ENCODE assay signal across 19 cellular contexts in the genomic region with DNA sequence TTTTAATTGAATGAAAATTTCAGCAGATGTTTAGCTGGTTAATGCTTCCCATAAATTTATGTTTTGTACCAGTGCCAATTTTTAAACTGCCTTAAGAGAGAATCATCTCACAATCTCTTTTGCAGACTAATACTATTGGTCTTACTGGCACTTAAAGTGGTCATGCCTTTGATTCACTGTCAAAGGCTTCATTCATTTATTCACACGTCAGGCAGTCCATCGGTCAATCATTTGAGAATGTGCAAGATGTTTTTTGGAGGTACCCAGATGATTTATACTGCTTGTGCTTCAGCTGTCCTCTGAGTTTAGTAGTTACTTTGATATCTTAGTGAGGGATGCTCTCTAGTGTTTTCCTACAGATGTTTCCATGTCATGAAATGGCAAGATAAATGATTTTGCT.
DNase-seq lines count a peak whose midpoint lies in the region; ATAC-seq, FAIRE-seq and TF ChIP-seq lines count a peak whose summit lies in the region.
"Had no signal": no experiment of that assay in that cellular context is flagged by ENCODE, and none has a peak within 500 bp of the region (broad histone marks: within the 10 kb centered on the region; RNA-seq: fewer than 3 reads in every experiment).

No MANE protein-coding gene starts in this region.

- intact Hi-C loops in GM12878 (cut with micrococcal nuclease; ENCODE audit: unreplicated experiment) (no loop called here), aorta (cut with DNase I) (no loop called here)

- in situ Hi-C loops in GM12878 (cut with MboI) = no loop called here

- TF ChIP-seq CTCF in GM12878 (IDR thresholded peaks at IDR 0.05 in 2 of 3, conservative IDR thresholded peaks at IDR 0.05 in 1 of 3; ENCODE audit: control insufficient read depth in 2 of 3, extremely low read depth in 1 of 3, insufficient read depth in 1 of 3, low read depth in 3 of 3, low read length in 3 of 3) (peak in 1 of 3 experiments; percentile 21; a peak in 1 of 6 replicates), nephron (IDR thresholded peaks at IDR 0.05; ENCODE audit: unreplicated experiment in 3 of 3) (no peak)

- BruUV-seq in GM12878 (replicated peaks; lab: Mats Ljungman, UMichigan) = no TSS peak

- peaks cover 44% of the 10 kb centered on the region for H3K4me1 Mint-ChIP-seq in nephron

- H4K20me1 ChIP-seq in GM12878 (ENCODE audit: control insufficient read depth, insufficient read depth) = no peaks in the 10 kb centered on the region

- H3K9me3 ChIP-seq in GM12878 (replicated peaks; ENCODE audit: control insufficient read depth, insufficient read depth, low read length) = no peaks in the 10 kb centered on the region
- peaks cover 1% of the 10 kb centered on the region for H3K9me3 ChIP-seq in aorta (ENCODE audit: control insufficient read depth, low read length)
- H3K9me3 ChIP-seq: esophagus squamous epithelium, mucosa of descending colon, ovary, tibial nerve had no signal

- H3K27me3 Mint-ChIP-seq in nephron (ENCODE audit: low read depth) = no peaks in the 10 kb centered on the region

- H3K4me3 Mint-ChIP-seq in nephron = peak overlapping the region in 2 of 3 experiments; percentile 12 to 41
- H3K4me3 Mint-ChIP-seq: T-helper 1 cell treated with Interleukin-12 subunit alpha and Interleukin-12 subunit beta and Interleukin-4 antibody, amounts not matched to agents 30 μg/mL and 1 μg/mL, for 36 hours had no signal

- H3K4me1 ChIP-seq in GM12878 (ENCODE audit: control insufficient read depth, insufficient read depth, low read length) (no peaks in the 10 kb centered on the region), aorta (ENCODE audit: control insufficient read depth in 1 of 2, insufficient read depth in 2 of 2, low read length in 2 of 2) (no peaks in the 10 kb centered on the region)
- H3K4me1 ChIP-seq: esophagus squamous epithelium, tibial nerve had no signal

- no peaks in the 10 kb centered on the region for H3K27me3 ChIP-seq in GM12878 (replicated peaks in 1 of 2; ENCODE audit: control insufficient read depth in 2 of 2, insufficient read depth in 2 of 2, low read length in 1 of 2)
- H3K27me3 ChIP-seq in aorta (ENCODE audit: control insufficient read depth in 1 of 2, insufficient read depth in 2 of 2, low read length in 1 of 2) = no peaks in the 10 kb centered on the region
- H3K27me3 ChIP-seq: esophagus squamous epithelium, ovary, tibial nerve had no signal

- no peaks in the 10 kb centered on the region for H3K79me2 ChIP-seq in GM12878 (ENCODE audit: control insufficient read depth, insufficient read depth, low read length)

- no peak overlapping the region for H3K9ac ChIP-seq in GM12878 (ENCODE audit: control insufficient read depth, insufficient read depth, low read length)

- H3K36me3 Mint-ChIP-seq in nephron (ENCODE audit: low read depth) = peaks cover 4% of the 10 kb centered on the region

- H3K27ac Mint-ChIP-seq in nephron = peak overlapping the region; percentile 83 to 98 (median 83)
- H3K27ac Mint-ChIP-seq: T-helper 1 cell treated with Interleukin-12 subunit alpha and Interleukin-12 subunit beta and Interleukin-4 antibody, amounts not matched to agents 30 μg/mL and 1 μg/mL, for 36 hours had no signal

- no peak for FAIRE-seq in GM12878 (lab: Jason Lieb, UNC)

- H3K4me2 ChIP-seq in GM12878 (ENCODE audit: control insufficient read depth, insufficient read depth) = no peak overlapping the region

- ATAC-seq in GM12878 (no peak), aorta (ENCODE audit: low FRiP score) (no peak)
- ATAC-seq: mucosa of descending colon had no signal

- POLR2A ChIA-PET in GM12878 (lab: Charles Lee) = no interaction called here

- TF ChIP-seq EP300 in GM12878 (IDR thresholded peaks at IDR 0.05; ENCODE audit: borderline replicate concordance in 1 of 2, control insufficient read depth in 1 of 2, low read depth in 2 of 2, low read length in 2 of 2) = no peak

- RAD21 ChIA-PET in GM12878 (lab: Charles Lee; ENCODE audit: unreplicated experiment) = interaction anchor here (0.9 to 2.2 kb wide), 3 partner anchors 10 to 178 kb away, joined by 3 to 9 read pairs (median 3); no protein-coding TSS in a partner anchor

- H3K9me3 Mint-ChIP-seq in nephron = peaks cover 3% of the 10 kb centered on the region

- TF ChIP-seq RAD21 in GM12878 (IDR thresholded peaks at IDR 0.05; ENCODE audit: insufficient read depth, low read depth, low read length) = peak; percentile 41

- no peak for TF ChIP-seq POLR2A in GM12878 (IDR thresholded peaks at IDR 0.05; ENCODE audit: low read depth, low read length)

- 62% methylated on average over 2 of the region's 2 CpGs for WGBS in GM12878 (ENCODE audit: insufficient coverage, insufficient replicate concordance, low lambda C conversion rate, missing lambda C conversion rate)
- WGBS in aorta, 2 donors = 36 to 45% methylated on average over 2 of the region's 2 CpGs

- no peaks in the 10 kb centered on the region for H3K36me3 ChIP-seq in GM12878 (ENCODE audit: control insufficient read depth in 2 of 2, insufficient read depth in 2 of 2, low read length in 1 of 2)
- H3K36me3 ChIP-seq in aorta (ENCODE audit: control insufficient read depth in 1 of 2, insufficient read depth in 2 of 2, low read length in 1 of 2) = no peaks in the 10 kb centered on the region
- H3K36me3 ChIP-seq: esophagus squamous epithelium, ovary, tibial nerve had no signal

- H3K27ac ChIP-seq in GM12878 (ENCODE audit: control insufficient read depth, insufficient read depth) (no peak overlapping the region), aorta (ENCODE audit: low read depth in 1 of 2, low read length in 2 of 2) (no peak overlapping the region)
- H3K27ac ChIP-seq: esophagus squamous epithelium, ovary, skin epidermis, tibial nerve had no signal

- no peak overlapping the region for H2AFZ ChIP-seq in GM12878 (ENCODE audit: control insufficient read depth, low read depth, low read length)

- DNase-seq in NCI-H1417 (lab: John Stamatoyannopoulos, UW) (peak in 2 of 3 experiments; percentile 37 to 81), NCI-H1417 treated with DMSO at 0.1 percent for 48 hours (lab: John Stamatoyannopoulos, UW) (no peak), NCI-H187 (lab: John Stamatoyannopoulos, UW) (peak; percentile 15 to 18), GM12878 (ENCODE audit: low read depth, low spot score) (no peak), cerebellar nuclear complex (lab: John Stamatoyannopoulos, UW) (no peak), NCI-H345 treated with DMSO at 0.1 percent for 48 hours (lab: John Stamatoyannopoulos, UW; ENCODE audit: unreplicated experiment) (no peak), aorta (no peak)
- DNase-seq: anterior cingulate cortex, esophagus squamous epithelium, GF-D8, hypothalamus, mucosa of descending colon, NCI-H69, ovary, RPMI8226 had no signal

- H3K4me3 ChIP-seq in GM12878 (no peak overlapping the region), aorta (ENCODE audit: low read length in 2 of 2) (no peak overlapping the region)
- H3K4me3 ChIP-seq: esophagus squamous epithelium, mucosa of descending colon, ovary, skin epidermis, tibial nerve had no signal

- CTCF ChIA-PET in GM12878 (lab: Yijun Ruan, JAX) = interaction anchor here (1.0 to 3.8 kb wide), 5 partner anchors 11 to 865 kb away, joined by 3 to 40 read pairs (median 6); no protein-coding TSS in a partner anchor

- SMC1A ChIA-PET in GM12878 (lab: Charles Lee; ENCODE audit: uncharacterized antibody, unreplicated experiment) = interaction anchor here (0.7 to 2.9 kb wide), 7 partner anchors 12 to 191 kb away, joined by 3 to 13 read pairs (median 4); no protein-coding TSS in a partner anchor

TF ChIP-seq in GM12878, 131 proteins besides CTCF, POLR2A, EP300 and RAD21:
- no peak for TF ChIP-seq STAT1 (conservative IDR thresholded peaks at IDR 0.05)
- TF ChIP-seq SMC3 (IDR thresholded peaks at IDR 0.05; ENCODE audit: borderline replicate concordance, low read length) = peak; percentile 22; the same call in 1 of the 2 replicates

Comparison
In these comparisons a context has a peak if more than half of its experiments do, and no peak if none do; other contexts are left out.
1. DNase-seq: peak in NCI-H1417 (2 of 3) and NCI-H187 (2 of 2); none in NCI-H1417 treated with DMSO at 0.1 percent for 48 hours (single experiment), GM12878 (single experiment), cerebellar nuclear complex (0 of 2), NCI-H345 treated with DMSO at 0.1 percent for 48 hours (single experiment) and aorta (0 of 2).